8 cellular contexts compared by ENCODE assay signal in the genomic region with DNA sequence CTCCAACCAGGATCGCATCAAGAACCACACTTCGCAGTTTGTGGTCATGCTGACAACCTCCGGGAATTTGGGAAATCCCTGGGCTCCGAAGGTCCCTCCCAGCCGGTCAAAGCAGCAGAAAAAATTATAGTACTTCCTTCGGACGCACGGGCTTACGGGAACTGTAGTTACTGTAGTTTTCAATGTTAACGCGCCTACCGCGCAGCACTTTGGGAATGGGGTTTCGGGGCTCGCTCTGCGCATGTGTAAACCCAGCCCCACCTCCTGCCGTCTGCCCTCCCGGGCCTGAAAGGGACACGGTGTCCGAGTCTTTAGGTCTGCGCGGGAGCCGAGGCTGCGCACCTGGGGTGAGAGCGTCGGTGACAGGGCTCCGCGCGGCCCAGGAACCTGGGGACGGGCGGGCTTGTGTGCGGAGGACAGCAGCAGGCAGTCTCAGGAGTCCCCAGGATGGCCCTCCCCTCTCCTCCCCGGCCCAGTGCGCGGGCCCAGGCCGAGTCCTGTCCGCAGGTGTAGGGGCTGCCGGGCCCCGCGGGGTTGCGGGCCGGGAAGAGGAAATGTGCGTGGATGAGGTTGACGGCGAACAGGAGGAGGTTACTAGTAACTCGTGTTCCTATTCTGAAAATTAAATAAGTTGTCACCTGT. TPM values are rescaled to one million over a fixed set of nuclear protein-coding genes. Genes with fewer than 3 reads are reported as not detected.
DNase-seq lines count a peak whose midpoint lies in the region; ATAC-seq and TF ChIP-seq lines count a peak whose summit lies in the region.
"Not testable (repeated sequence)": the region's sequence is repeated elsewhere in the genome, so short reads cannot be mapped to it uniquely, and the experiment has no call there.

A gene (plus strand): TSS at position 236 of the 642 bp plus-strand sequence. CDS start 2,837 bp downstream, outside the sequence.

- H3K4me3 Mint-ChIP-seq in activated naive CD8-positive, alpha-beta T cell treated with anti-CD3 and anti-CD28 coated beads, Interleukin-2, amount 10 ng/mL, durations not matched to agents 7 days and 5 days, result peak within 1 kb of the TSS; percentile 95
- H3K4me3 Mint-ChIP-seq in naive thymus-derived CD8-positive, alpha-beta T cell, result peak within 1 kb of the TSS; percentile 86 to 99 (median 98)

- H3K27ac ChIP-seq in BLaER1 treated with 17β-estradiol and CSF1 and Interleukin-3, amounts not matched to agents 10 nM and 100 nM, result peak within 1 kb of the TSS in 10 of 11 experiments; percentile 35 to 61 (median 51); a peak in 14 of 22 replicates
- H3K27ac ChIP-seq in gastroesophageal sphincter, result peak within 1 kb of the TSS; percentile 66 to 80 (median 74)

- not testable (repeated sequence) for H3K4me1 Mint-ChIP-seq in activated naive CD8-positive, alpha-beta T cell treated with anti-CD3 and anti-CD28 coated beads, Interleukin-2, amount 10 ng/mL, durations not matched to agents 7 days and 5 days
- H3K4me1 Mint-ChIP-seq in naive thymus-derived CD8-positive, alpha-beta T cell, result peaks cover 2 to 18% (median 7%) of the 10 kb centered on the region in 4 donors

- 0% methylated on average over 4 of the region's 46 CpGs; no CpG with 5 or more reads in 1 of the 2 donors for WGBS in gastroesophageal sphincter (ENCODE audit: low coverage in 1 of 2), 2 donors

- H4K20me1 ChIP-seq in BLaER1 treated with 17β-estradiol and CSF1 and Interleukin-3, amounts not matched to agents 10 nM and 100 nM, result not testable (repeated sequence)

- not testable (repeated sequence) for H3K4me1 ChIP-seq in BLaER1 treated with 17β-estradiol and CSF1 and Interleukin-3, amounts not matched to agents 10 nM and 100 nM; gastroesophageal sphincter

- not testable (repeated sequence) for H3K9me3 ChIP-seq in BLaER1 treated with 17β-estradiol and CSF1 and Interleukin-3, amounts not matched to agents 10 nM and 100 nM (replicated peaks in 1 of 11); gastroesophageal sphincter

- ATAC-seq in GM21367 (IDR thresholded peaks at IDR 0.05; ENCODE audit: unreplicated experiment) (peak; percentile 98), HG03378 (IDR thresholded peaks at IDR 0.05; ENCODE audit: unreplicated experiment) (peak; percentile 97), gastroesophageal sphincter (peak; percentile 98)
- peak; percentile 97 for ATAC-seq in activated naive CD8-positive, alpha-beta T cell treated with anti-CD3 and anti-CD28 coated beads, Interleukin-2, amount 10 ng/mL, durations not matched to agents 7 days and 5 days (ENCODE audit: low read depth)
- peak; percentile 87 to 96 for ATAC-seq in naive thymus-derived CD8-positive, alpha-beta T cell

- H3K4me3 ChIP-seq in BLaER1 treated with 17β-estradiol and CSF1 and Interleukin-3, amounts not matched to agents 10 nM and 100 nM, result peak within 1 kb of the TSS; percentile 57 to 72 (median 66)
- H3K4me3 ChIP-seq in gastroesophageal sphincter, result peak within 1 kb of the TSS; percentile 56 to 88

- not testable (repeated sequence) for TF ChIP-seq EP300 in gastroesophageal sphincter (IDR thresholded peaks at IDR 0.05)

- TF ChIP-seq POLR2A in gastroesophageal sphincter (IDR thresholded peaks at IDR 0.05), result peak in 1 of 2 donors; percentile 19

- H3K9me3 Mint-ChIP-seq in activated naive CD8-positive, alpha-beta T cell treated with anti-CD3 and anti-CD28 coated beads, Interleukin-2, amount 10 ng/mL, durations not matched to agents 7 days and 5 days; naive thymus-derived CD8-positive, alpha-beta T cell: not testable (repeated sequence)

- H3K36me3 ChIP-seq in BLaER1 treated with 17β-estradiol and CSF1 and Interleukin-3, amounts not matched to agents 10 nM and 100 nM; gastroesophageal sphincter: not testable (repeated sequence)

- peak within 1 kb of the TSS; percentile 86 for H3K27ac Mint-ChIP-seq in activated naive CD8-positive, alpha-beta T cell treated with anti-CD3 and anti-CD28 coated beads, Interleukin-2, amount 10 ng/mL, durations not matched to agents 7 days and 5 days
- H3K27ac Mint-ChIP-seq in naive thymus-derived CD8-positive, alpha-beta T cell, result peak within 1 kb of the TSS; percentile 74 to 97 (median 94)

- POLR2A ChIA-PET in activated naive CD8-positive, alpha-beta T cell treated with anti-CD3 and anti-CD28 coated beads, Interleukin-2, amount 10 ng/mL, durations not matched to agents 7 days and 5 days (lab: Charles Lee); naive thymus-derived CD8-positive, alpha-beta T cell (lab: Charles Lee): not testable (repeated sequence)

- H3K27me3 ChIP-seq in BLaER1 treated with 17β-estradiol and CSF1 and Interleukin-3, amounts not matched to agents 10 nM and 100 nM; gastroesophageal sphincter: not testable (repeated sequence)

- peak within 1 kb of the TSS; percentile 61 to 79 (median 71); a peak in 21 of 22 replicates for H3K9ac ChIP-seq in BLaER1 treated with 17β-estradiol and CSF1 and Interleukin-3, amounts not matched to agents 10 nM and 100 nM

- not testable (repeated sequence) for H3K27me3 Mint-ChIP-seq in activated naive CD8-positive, alpha-beta T cell treated with anti-CD3 and anti-CD28 coated beads, Interleukin-2, amount 10 ng/mL, durations not matched to agents 7 days and 5 days; naive thymus-derived CD8-positive, alpha-beta T cell

- not testable (repeated sequence) for H3K36me3 Mint-ChIP-seq in activated naive CD8-positive, alpha-beta T cell treated with anti-CD3 and anti-CD28 coated beads, Interleukin-2, amount 10 ng/mL, durations not matched to agents 7 days and 5 days; naive thymus-derived CD8-positive, alpha-beta T cell

- DNase-seq in T follicular helper cell (ENCODE audit: low read depth), result peak; percentile 27
- peak; percentile 73 for DNase-seq in activated naive CD8-positive, alpha-beta T cell treated with anti-CD3 and anti-CD28 coated beads, Interleukin-2, amount 10 ng/mL, durations not matched to agents 7 days and 5 days
- peak; percentile 11 to 77 (median 58) for DNase-seq in naive thymus-derived CD8-positive, alpha-beta T cell
- peak; percentile 45 for DNase-seq in stimulated activated CD8-positive, alpha-beta memory T cell treated with anti-CD3 and anti-CD28 coated beads, Interleukin-12 subunit alpha, Interleukin-12 subunit beta, amount 100 ng/mL, for 1 hour (ENCODE audit: low read depth)

- not testable (repeated sequence) for TF ChIP-seq CTCF in gastroesophageal sphincter (IDR thresholded peaks at IDR 0.05)

- H3K4me2 ChIP-seq in BLaER1 treated with 17β-estradiol and CSF1 and Interleukin-3, amounts not matched to agents 10 nM and 100 nM, result peak within 1 kb of the TSS; percentile 45 to 75 (median 64)

RNA-seq across cellular contexts. Expression of the gene that starts here (rescaled TPM):
- 1 to 10 TPM; 5.5 to 6.1 TPM for total RNA-seq in activated naive CD8-positive, alpha-beta T cell treated with anti-CD3 and anti-CD28 coated beads, Interleukin-2, amount 10 ng/mL, durations not matched to agents 7 days and 5 days
- total RNA-seq in gastroesophageal sphincter, result 1 to 10 TPM; 4.8 to 8.2 (median 7.0) TPM
- 1 to 10 TPM; 8.6 to 9.0 TPM for total RNA-seq in naive thymus-derived CD8-positive, alpha-beta T cell
- 1 to 10 TPM; 2.8 to 3.9 (median 3.3) TPM for polyA plus RNA-seq in naive thymus-derived CD8-positive, alpha-beta T cell

Comparison
In these comparisons a context has a peak if more than half of its experiments do, and no peak if none do; other contexts are left out.
1. Peak in every context shown above with its lines: DNase-seq, ATAC-seq, H3K4me3 ChIP-seq and H3K27ac ChIP-seq.